In the genomic region with DNA sequence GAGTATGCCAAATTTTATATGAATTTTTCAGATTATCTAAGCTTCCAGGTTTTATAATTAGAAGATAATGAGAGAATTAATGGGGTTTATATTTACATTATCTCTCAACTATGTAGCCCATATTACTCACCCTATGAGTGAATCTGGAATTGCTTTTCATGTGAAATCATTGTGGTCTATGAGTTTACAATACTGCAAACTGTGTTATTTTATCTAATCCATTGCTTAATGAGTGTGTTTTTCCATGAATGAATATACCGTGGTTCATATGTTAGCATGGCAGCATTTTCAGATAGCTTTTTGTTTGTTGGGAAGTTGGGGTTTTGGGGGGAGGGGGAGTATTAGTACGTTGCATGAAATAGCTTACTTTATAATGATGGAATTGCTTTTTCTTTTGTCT, we compare ENCODE assay signal across 1 cellular context.
TF ChIP-seq lines count a peak whose summit lies in the region.

No MANE protein-coding gene starts in this region.

TF ChIP-seq in WTC11, 78 proteins besides CTCF, POLR2A, EP300 and RAD21 (continued from another document):
- TF ChIP-seq, protein P1, sequence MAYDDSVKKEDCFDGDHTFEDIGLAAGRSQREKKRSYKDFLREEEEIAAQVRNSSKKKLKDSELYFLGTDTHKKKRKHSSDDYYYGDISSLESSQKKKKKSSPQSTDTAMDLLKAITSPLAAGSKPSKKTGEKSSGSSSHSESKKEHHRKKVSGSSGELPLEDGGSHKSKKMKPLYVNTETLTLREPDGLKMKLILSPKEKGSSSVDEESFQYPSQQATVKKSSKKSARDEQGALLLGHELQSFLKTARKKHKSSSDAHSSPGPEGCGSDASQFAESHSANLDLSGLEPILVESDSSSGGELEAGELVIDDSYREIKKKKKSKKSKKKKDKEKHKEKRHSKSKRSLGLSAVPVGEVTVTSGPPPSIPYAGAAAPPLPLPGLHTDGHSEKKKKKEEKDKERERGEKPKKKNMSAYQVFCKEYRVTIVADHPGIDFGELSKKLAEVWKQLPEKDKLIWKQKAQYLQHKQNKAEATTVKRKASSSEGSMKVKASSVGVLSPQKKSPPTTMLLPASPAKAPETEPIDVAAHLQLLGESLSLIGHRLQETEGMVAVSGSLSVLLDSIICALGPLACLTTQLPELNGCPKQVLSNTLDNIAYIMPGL (CRISPR knock-in tag; IDR thresholded peaks at IDR 0.05): no peak
- TF ChIP-seq CBFB (CRISPR knock-in tag; IDR thresholded peaks at IDR 0.05; ENCODE audit: low read depth) (no peak), ESRRA (CRISPR knock-in tag; IDR thresholded peaks at IDR 0.05; ENCODE audit: borderline replicate concordance) (no peak), JAZF1 (CRISPR knock-in tag; IDR thresholded peaks at IDR 0.05) (no peak), SP1 (CRISPR knock-in tag; conservative IDR thresholded peaks at IDR 0.05) (no peak)
- TF ChIP-seq, protein P2, sequence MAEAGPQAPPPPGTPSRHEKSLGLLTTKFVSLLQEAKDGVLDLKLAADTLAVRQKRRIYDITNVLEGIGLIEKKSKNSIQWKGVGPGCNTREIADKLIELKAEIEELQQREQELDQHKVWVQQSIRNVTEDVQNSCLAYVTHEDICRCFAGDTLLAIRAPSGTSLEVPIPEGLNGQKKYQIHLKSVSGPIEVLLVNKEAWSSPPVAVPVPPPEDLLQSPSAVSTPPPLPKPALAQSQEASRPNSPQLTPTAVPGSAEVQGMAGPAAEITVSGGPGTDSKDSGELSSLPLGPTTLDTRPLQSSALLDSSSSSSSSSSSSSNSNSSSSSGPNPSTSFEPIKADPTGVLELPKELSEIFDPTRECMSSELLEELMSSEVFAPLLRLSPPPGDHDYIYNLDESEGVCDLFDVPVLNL (CRISPR knock-in tag; IDR thresholded peaks at IDR 0.05; ENCODE audit: borderline replicate concordance, low read depth): no peak
